Comparison of ENCODE assay signal across 19 cellular contexts in genomic region chr6:110760589-110760988, GRCh38.
"Had no signal": no experiment of that assay in that cellular context is flagged by ENCODE, and none has a peak within 500 bp of the region (broad histone marks: within the 10 kb centered on the region; RNA-seq: fewer than 3 reads in every experiment).

No MANE protein-coding gene starts in this region.

- H3K27ac ChIP-seq: Peyer's patch, SJCRH30 had no signal

- H3K9me3 Mint-ChIP-seq: IgD-negative memory B cell had no signal

- H3K4me3 ChIP-seq: Peyer's patch, SJCRH30 had no signal

- H3K4me1 ChIP-seq: Peyer's patch, SJCRH30 had no signal

- H3K27me3 Mint-ChIP-seq: IgD-negative memory B cell had no signal

- ATAC-seq: PC-3, Right ventricle myocardium inferior, SK-N-SH treated with all-trans-retinoic acid at 6 μM for 48 hours had no signal

- H3K27me3 ChIP-seq: Peyer's patch, SJCRH30 had no signal

- H3K36me3 ChIP-seq: SJCRH30 had no signal

- H3K9me3 ChIP-seq: Peyer's patch, SJCRH30 had no signal

- DNase-seq: KBM-7, NCI-H1092, NCI-H1436, NCI-H187, NCI-H2029, NCI-H2107, NCI-H226, NCI-H446, NCI-H510A, NCI-H524 treated with DMSO at 0.1 percent for 48 hours, NCI-H69, NCI-H774, PC-3, Peyer's patch, SHP77 treated with DMSO at 0.1 percent for 48 hours, SJCRH30 had no signal

- H3K4me3 Mint-ChIP-seq: IgD-negative memory B cell had no signal

- H3K27ac Mint-ChIP-seq: IgD-negative memory B cell had no signal
